In genomic region chr15:84740691-84741090, GRCh38 we compare ENCODE assay signal across 1 cellular context.
TF ChIP-seq lines count a peak whose summit lies in the region.

No MANE protein-coding gene starts in this region.

TF ChIP-seq in GM23338, 12 proteins besides CTCF, POLR2A, EP300 and RAD21 (continued from another document):
- TF ChIP-seq ZNF462 (CRISPR knock-in tag; IDR thresholded peaks at IDR 0.05) (no peak), ETS1 (IDR thresholded peaks at IDR 0.05) (no peak)
